14 cellular contexts compared by ENCODE assay signal in genomic region chr2:211730215-211730614, GRCh38.
"Had no signal": no experiment of that assay in that cellular context is flagged by ENCODE, and none has a peak within 500 bp of the region (broad histone marks: within the 10 kb centered on the region; RNA-seq: fewer than 3 reads in every experiment).

No MANE protein-coding gene starts in this region.

- H3K36me3 ChIP-seq: gastrocnemius medialis, heart right ventricle, lower lobe of right lung, ovary, thyroid gland had no signal

- H3K4me1 ChIP-seq: gastrocnemius medialis, lower lobe of right lung, thyroid gland had no signal

- DNase-seq: activated CD4-positive, alpha-beta T cell treated with anti-CD3 and anti-CD28 coated beads, Interleukin-2, amount 50 U/mL, for 4 hours; activated CD4-positive, CD25-positive, alpha-beta regulatory T cell treated with anti-CD3 and anti-CD28 coated beads, Interleukin-2, amount 50 U/mL, for 72 hours; activated naive CD4-positive, alpha-beta T cell treated with Interleukin-2 at 50 U/mL for 16 hours; activated T-cell treated with anti-CD3 and anti-CD28 coated beads for 4 hours; aorta; cerebellar nuclear complex; gastrocnemius medialis; heart right ventricle; left colon; lower lobe of right lung; ovary; stimulated activated CD4-positive, alpha-beta T cell treated with anti-CD3 and anti-CD28 coated beads, Interleukin-12 subunit alpha, Interleukin-12 subunit beta, amount 100 ng/mL, for 4 hours; thyroid gland had no signal

- H3K27me3 ChIP-seq: gastrocnemius medialis, heart right ventricle, ovary, thyroid gland had no signal

- H3K9me3 ChIP-seq: gastrocnemius medialis, heart right ventricle, lower lobe of right lung, ovary, thyroid gland had no signal

- H3K27ac ChIP-seq: gastrocnemius medialis, heart right ventricle, lower lobe of right lung, ovary, thyroid gland had no signal

- ATAC-seq: gastrocnemius medialis; heart right ventricle; left colon; lower lobe of right lung; stimulated activated effector memory CD8-positive, alpha-beta T cell treated with anti-CD3 and anti-CD28 coated beads, Interleukin-12 subunit alpha, Interleukin-12 subunit beta, amount 100 ng/mL, for 72 hours had no signal

- H3K4me3 ChIP-seq: gastrocnemius medialis, heart right ventricle, lower lobe of right lung, ovary, thyroid gland had no signal
